8 cellular contexts compared by ENCODE assay signal in the genomic region with DNA sequence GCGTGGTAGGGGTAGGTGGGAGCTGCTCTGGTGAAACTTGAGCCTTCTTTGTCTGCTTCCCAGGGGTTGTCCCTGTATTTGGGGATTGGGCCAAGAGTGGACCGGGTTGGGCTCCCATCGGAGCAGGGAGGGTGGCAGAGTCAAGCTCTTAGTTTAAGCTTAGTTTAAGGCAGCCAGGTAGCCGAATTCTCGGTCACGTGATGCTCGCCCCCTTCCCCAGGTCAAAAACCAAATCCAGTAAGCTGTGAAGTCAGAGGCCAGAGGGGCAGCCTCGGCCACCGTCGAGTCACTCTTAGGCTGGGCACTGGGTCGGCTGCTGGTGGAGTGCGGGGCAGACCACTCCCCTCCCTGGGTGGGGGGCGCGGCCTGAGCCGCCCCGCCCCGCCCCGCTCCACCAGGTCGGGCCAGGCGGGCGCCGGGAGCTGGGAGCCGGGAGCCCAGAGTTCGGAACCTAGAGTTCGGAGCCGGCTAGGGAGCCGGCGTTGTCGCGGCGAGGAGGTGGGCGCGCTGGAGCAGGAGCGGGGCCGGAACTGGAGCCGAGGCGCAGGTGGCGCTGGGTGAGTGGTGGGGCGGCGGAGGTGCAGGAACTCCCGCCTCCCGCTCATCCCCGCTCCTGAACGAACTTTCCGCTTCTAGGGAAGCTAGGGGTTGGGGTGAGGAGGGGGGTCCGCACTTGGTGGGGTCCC. TPM values are rescaled to one million over a fixed set of nuclear protein-coding genes. Genes with fewer than 3 reads are reported as not detected.
DNase-seq lines count a peak whose midpoint lies in the region; FAIRE-seq and TF ChIP-seq lines count a peak whose summit lies in the region.

No MANE protein-coding gene starts in this region.

- no peak for TF ChIP-seq CTCF in nephron (IDR thresholded peaks at IDR 0.05; ENCODE audit: unreplicated experiment in 3 of 3)

- peak overlapping the region; percentile 92 for H3K27ac Mint-ChIP-seq in activated CD4-positive, alpha-beta memory T cell treated with anti-CD3 and anti-CD28 coated beads, Interleukin-2, amount 10 ng/mL, durations not matched to agents 7 days and 5 days
- peak overlapping the region; percentile 88 to 99 (median 98) for H3K27ac Mint-ChIP-seq in nephron

- POLR2A ChIA-PET in activated CD4-positive, alpha-beta memory T cell treated with anti-CD3 and anti-CD28 coated beads, Interleukin-2, amount 10 ng/mL, durations not matched to agents 7 days and 5 days (lab: Charles Lee), result interaction anchor here (0.8 to 3.2 kb wide), 8 partner anchors 9 to 81 kb away, joined by 3 to 27 read pairs (median 4); a partner anchor contains a TSS

- CTCF ChIA-PET in activated CD4-positive, alpha-beta memory T cell treated with anti-CD3 and anti-CD28 coated beads, Interleukin-2, amount 10 ng/mL, durations not matched to agents 7 days and 5 days (lab: Charles Lee), result interaction anchor here (0.8 to 17.1 kb wide), 17 partner anchors 9 to 651 kb away, joined by 3 to 186 read pairs (median 4); a partner anchor contains a TSS

- peaks cover 28% of the 10 kb centered on the region for H3K4me1 Mint-ChIP-seq in activated CD4-positive, alpha-beta memory T cell treated with anti-CD3 and anti-CD28 coated beads, Interleukin-2, amount 10 ng/mL, durations not matched to agents 7 days and 5 days
- H3K4me1 Mint-ChIP-seq in nephron, result peaks cover 37% of the 10 kb centered on the region

- H3K4me3 Mint-ChIP-seq in activated CD4-positive, alpha-beta memory T cell treated with anti-CD3 and anti-CD28 coated beads, Interleukin-2, amount 10 ng/mL, durations not matched to agents 7 days and 5 days, result peak overlapping the region; percentile 77
- H3K4me3 Mint-ChIP-seq in nephron, result peak overlapping the region; percentile 85 to 96 (median 95)

- H3K9me3 Mint-ChIP-seq in activated CD4-positive, alpha-beta memory T cell treated with anti-CD3 and anti-CD28 coated beads, Interleukin-2, amount 10 ng/mL, durations not matched to agents 7 days and 5 days, result no peaks in the 10 kb centered on the region
- no peaks in the 10 kb centered on the region for H3K9me3 Mint-ChIP-seq in nephron

- DNase-seq in NCI-H2196 (lab: John Stamatoyannopoulos, UW; ENCODE audit: unreplicated experiment), result peak; percentile 21
- DNase-seq in NCI-H2196 treated with DMSO at 0.1 percent for 48 hours (lab: John Stamatoyannopoulos, UW; ENCODE audit: unreplicated experiment), result no peak
- peak; percentile 35 for DNase-seq in M059J (ENCODE audit: low read depth)
- peak; percentile 41 for DNase-seq in activated CD4-positive, alpha-beta memory T cell treated with anti-CD3 and anti-CD28 coated beads, Interleukin-2, amount 10 ng/mL, durations not matched to agents 7 days and 5 days
- DNase-seq in erythroblast (lab: John Stamatoyannopoulos, UW), result peak; percentile 54 to 61
- no peak for DNase-seq in SK-N-DZ (ENCODE audit: low spot score)
- no peak for DNase-seq in RCC 7860 (ENCODE audit: low spot score)

- peaks cover 3% of the 10 kb centered on the region for H3K27me3 Mint-ChIP-seq in activated CD4-positive, alpha-beta memory T cell treated with anti-CD3 and anti-CD28 coated beads, Interleukin-2, amount 10 ng/mL, durations not matched to agents 7 days and 5 days
- H3K27me3 Mint-ChIP-seq in nephron (ENCODE audit: low read depth), result no peaks in the 10 kb centered on the region

- peaks cover 11% of the 10 kb centered on the region for H3K36me3 Mint-ChIP-seq in activated CD4-positive, alpha-beta memory T cell treated with anti-CD3 and anti-CD28 coated beads, Interleukin-2, amount 10 ng/mL, durations not matched to agents 7 days and 5 days (ENCODE audit: low read depth)
- peaks cover 9% of the 10 kb centered on the region for H3K36me3 Mint-ChIP-seq in nephron (ENCODE audit: low read depth)

- no peak for FAIRE-seq in RCC 7860 (lab: Jason Lieb, UNC)

- TF ChIP-seq POLR2A in erythroblast (IDR thresholded peaks at IDR 0.05; ENCODE audit: low read length), result no peak

RNA-seq across cellular contexts. Expression of a gene that starts 2.8 kb away (rescaled TPM):
- 25.8 and 61.5 TPM in 2 replicates for total RNA-seq in M059J (2014; rRNA removed; shearing (Covaris generic))
- total RNA-seq in activated CD4-positive, alpha-beta memory T cell treated with anti-CD3 and anti-CD28 coated beads, Interleukin-2, amount 10 ng/mL, durations not matched to agents 7 days and 5 days, result 10 to 100 TPM; 17.3 to 18.5 TPM
- 84.2 and 97.5 TPM in 2 replicates for polyA plus RNA-seq in SK-N-DZ (2014; cell fraction: cytosol; rRNA removed)
- 135 and 146 TPM in 2 replicates for polyA plus RNA-seq in SK-N-DZ (2014; cell fraction: nucleus; rRNA removed)

RNA-seq across cellular contexts. Expression of a gene that starts 9.5 kb away (rescaled TPM):
- total RNA-seq in M059J (2014; rRNA removed; shearing (Covaris generic)), result 5.4 and 9.6 TPM in 2 replicates
- 1 to 10 TPM; 6.4 to 7.1 TPM for total RNA-seq in activated CD4-positive, alpha-beta memory T cell treated with anti-CD3 and anti-CD28 coated beads, Interleukin-2, amount 10 ng/mL, durations not matched to agents 7 days and 5 days
- 15.5 and 19.5 TPM in 2 replicates for polyA plus RNA-seq in SK-N-DZ (2014; cell fraction: cytosol; rRNA removed)
- polyA plus RNA-seq in SK-N-DZ (2014; cell fraction: nucleus; rRNA removed), result 10.5 and 23.3 TPM in 2 replicates

RNA-seq across cellular contexts. Expression of a gene that starts 9.5 kb away (rescaled TPM):
- total RNA-seq in M059J (2014; rRNA removed; shearing (Covaris generic)), result 78.0 and 80.2 TPM in 2 replicates
- 10 to 100 TPM; 47.8 to 49.3 TPM for total RNA-seq in activated CD4-positive, alpha-beta memory T cell treated with anti-CD3 and anti-CD28 coated beads, Interleukin-2, amount 10 ng/mL, durations not matched to agents 7 days and 5 days
- 150 and 151 TPM in 2 replicates for polyA plus RNA-seq in SK-N-DZ (2014; cell fraction: cytosol; rRNA removed)
- polyA plus RNA-seq in SK-N-DZ (2014; cell fraction: nucleus; rRNA removed), result 113 and 124 TPM in 2 replicates

RNA-seq across cellular contexts. Expression of a gene that starts 27.5 kb away (rescaled TPM):
- 0.12 and 0.17 TPM in 2 replicates for total RNA-seq in M059J (2014; rRNA removed; shearing (Covaris generic))
- total RNA-seq in activated CD4-positive, alpha-beta memory T cell treated with anti-CD3 and anti-CD28 coated beads, Interleukin-2, amount 10 ng/mL, durations not matched to agents 7 days and 5 days, result under 1 TPM; 0.68 to 0.98 TPM
- polyA plus RNA-seq in SK-N-DZ (2014; cell fraction: cytosol; rRNA removed), result 3.3 and 5.0 TPM in 2 replicates
- 7.0 and 7.7 TPM in 2 replicates for polyA plus RNA-seq in SK-N-DZ (2014; cell fraction: nucleus; rRNA removed)

RNA-seq across cellular contexts. Expression of a gene that starts 34.1 kb away (rescaled TPM):
- total RNA-seq in M059J (2014; rRNA removed; shearing (Covaris generic)), result 0.27 and 1.6 TPM in 2 replicates
- total RNA-seq in activated CD4-positive, alpha-beta memory T cell treated with anti-CD3 and anti-CD28 coated beads, Interleukin-2, amount 10 ng/mL, durations not matched to agents 7 days and 5 days, result 1 to 10 TPM; 1.1 to 1.9 TPM
- 9.9 and 10.1 TPM in 2 replicates for polyA plus RNA-seq in SK-N-DZ (2014; cell fraction: cytosol; rRNA removed)
- 28.3 and 32.8 TPM in 2 replicates for polyA plus RNA-seq in SK-N-DZ (2014; cell fraction: nucleus; rRNA removed)

Comparison
In these comparisons a context has a peak if more than half of its experiments do, and no peak if none do; other contexts are left out.
1. DNase-seq: peak in NCI-H2196 (single experiment), M059J (single experiment), activated CD4-positive, alpha-beta memory T cell treated with anti-CD3 and anti-CD28 coated beads, Interleukin-2, amount 10 ng/mL, durations not matched to agents 7 days and 5 days (single experiment) and erythroblast (2 of 2); none in NCI-H2196 treated with DMSO at 0.1 percent for 48 hours (single experiment), SK-N-DZ (single experiment) and RCC 7860 (single experiment).